Comparison of ENCODE assay signal across 1 cellular context in genomic region chr10:71531485-71532446, GRCh38.
TF ChIP-seq lines count a peak whose summit lies in the region.

No MANE protein-coding gene starts in this region.

TF ChIP-seq in GM12878, 131 proteins besides CTCF, POLR2A, EP300 and RAD21 (continued from another document):
- TF ChIP-seq E2F4 (IDR thresholded peaks at IDR 0.05; ENCODE audit: low read depth, low read length) (no peak), GABPA (IDR thresholded peaks at IDR 0.05; ENCODE audit: low read depth) (no peak), SRF (IDR thresholded peaks at IDR 0.05; ENCODE audit: low read depth in 2 of 2, low read length in 2 of 2) (peak; percentile 98 to 99), CREB1 (IDR thresholded peaks at IDR 0.05; ENCODE audit: low read depth) (no peak), RELB (IDR thresholded peaks at IDR 0.05; ENCODE audit: low read depth) (no peak), RAD51 (IDR thresholded peaks at IDR 0.05) (no peak), POU2F2 (IDR thresholded peaks at IDR 0.05; ENCODE audit: borderline replicate concordance, low read depth, low read length) (no peak)
